Comparison of ENCODE assay signal across 23 cellular contexts in genomic region chr10:103207141-103207540, GRCh38. TPM values are rescaled to one million over a fixed set of nuclear protein-coding genes. Genes with fewer than 3 reads are reported as not detected.
DNase-seq lines count a peak whose midpoint lies in the region; ATAC-seq and TF ChIP-seq lines count a peak whose summit lies in the region.
"Had no signal": no experiment of that assay in that cellular context is flagged by ENCODE, and none has a peak within 500 bp of the region (broad histone marks: within the 10 kb centered on the region; RNA-seq: fewer than 3 reads in every experiment).

No MANE protein-coding gene starts in this region.

- peak overlapping the region; percentile 43 for H2BK5ac ChIP-seq in trophoblast cell (ENCODE audit: low read depth, low read length, poor library complexity)

- H3K27me3 Mint-ChIP-seq in endodermal cell (ENCODE audit: insufficient read depth) (no peaks in the 10 kb centered on the region), neural progenitor cell (ENCODE audit: insufficient read depth, low read depth) (peaks cover 4% of the 10 kb centered on the region)

- 39 to 71% methylated on average over 1 to 2 of the region's 2 CpGs for WGBS in endodermal cell (ENCODE audit: insufficient coverage in 1 of 2, insufficient read length in 1 of 2), 2 experiments
- WGBS in trophoblast cell (ENCODE audit: extremely low coverage, insufficient coverage, insufficient read length) = no CpG with 5 or more reads among the region's 2 CpGs

- H3K4ac ChIP-seq in trophoblast cell (ENCODE audit: low read depth, low read length) = no peak overlapping the region

- no peaks in the 10 kb centered on the region for H3K36me3 ChIP-seq in cardiac muscle cell
- H3K36me3 ChIP-seq in endodermal cell (ENCODE audit: control insufficient read depth, insufficient read depth, low read length) = peaks cover 39% of the 10 kb centered on the region
- peaks cover 0 to 1% of the 10 kb centered on the region in 2 experiments for H3K36me3 ChIP-seq in trophoblast cell (ENCODE audit: control insufficient read depth in 1 of 2, insufficient read depth in 2 of 2, low read length in 2 of 2)
- H3K36me3 ChIP-seq in neural progenitor cell = no peaks in the 10 kb centered on the region

- H2AFZ ChIP-seq in trophoblast cell (ENCODE audit: insufficient read depth, low read length, poor library complexity) = no peak overlapping the region
- H2AFZ ChIP-seq in neural progenitor cell (replicated peaks) = no peak overlapping the region
- H2AFZ ChIP-seq: GM23248 had no signal

- H2BK120ac ChIP-seq in trophoblast cell (ENCODE audit: insufficient read depth, low read length, poor library complexity) = no peak overlapping the region

- H3K79me2 ChIP-seq in trophoblast cell (ENCODE audit: control insufficient read depth, insufficient read depth, low read length, poor library complexity) = no peaks in the 10 kb centered on the region
- no peaks in the 10 kb centered on the region for H3K79me2 ChIP-seq in neural progenitor cell (ENCODE audit: low read depth)

- H4K91ac ChIP-seq in trophoblast cell (ENCODE audit: low read depth, low read length) = no peak overlapping the region

- H4K20me1 ChIP-seq in neural progenitor cell (ENCODE audit: low read depth) = no peaks in the 10 kb centered on the region

- no peak overlapping the region for H3K23ac ChIP-seq in trophoblast cell (ENCODE audit: low read length)

- no peaks in the 10 kb centered on the region for H3F3A ChIP-seq in neural progenitor cell (ENCODE audit: low read depth)

- no peak for ATAC-seq in Right ventricle myocardium inferior

- no peak overlapping the region for H4K8ac ChIP-seq in trophoblast cell (ENCODE audit: low read depth, low read length)

- H3K9me3 ChIP-seq in cardiac muscle cell (ENCODE audit: low read depth) (no peaks in the 10 kb centered on the region), endodermal cell (ENCODE audit: control insufficient read depth, low read length) (peaks cover 44% of the 10 kb centered on the region), trophoblast cell (ENCODE audit: insufficient read depth, low read depth, low read length) (no peaks in the 10 kb centered on the region), neural progenitor cell (ENCODE audit: low read depth) (no peaks in the 10 kb centered on the region)

- DNase-seq in cardiac muscle cell (ENCODE audit: low read depth in 1 of 2, low spot score in 1 of 2) = no peak
- DNase-seq in Right ventricle myocardium inferior (ENCODE audit: missing footprints) = no peak
- DNase-seq in endodermal cell = no peak
- DNase-seq in trophoblast cell = no peak
- DNase-seq in NCI-H226 = no peak
- DNase-seq in GM13977 (ENCODE audit: low spot score) = no peak
- no peak for DNase-seq in neural progenitor cell (ENCODE audit: low spot score)
- DNase-seq: 8988T, DMS53, GM23248, HCEC 1CT, MM.1S, NCI-H1417, NCI-H1694 treated with DMSO at 0.1 percent for 48 hours, NCI-H2081 treated with DMSO at 0.1 percent for 48 hours, NCI-H446, NCI-H524 treated with DMSO at 0.1 percent for 48 hours, NCI-H774, SHP77 treated with DMSO at 0.1 percent for 48 hours had no signal

- H3K4me3 Mint-ChIP-seq in endodermal cell = no peak overlapping the region
- H3K4me3 Mint-ChIP-seq in neural progenitor cell = no peak overlapping the region

- H3K36me3 Mint-ChIP-seq in endodermal cell (ENCODE audit: low read depth) (peaks cover 11% of the 10 kb centered on the region), neural progenitor cell (no peaks in the 10 kb centered on the region)

- no peak overlapping the region for H3K18ac ChIP-seq in trophoblast cell (ENCODE audit: low read length)

- H2AK5ac ChIP-seq in trophoblast cell (ENCODE audit: low read length) = no peak overlapping the region

- intact Hi-C loops in Right ventricle myocardium inferior (cut with DNase I) = no loop called here

- H3K4me1 ChIP-seq in cardiac muscle cell (ENCODE audit: low read depth) (no peaks in the 10 kb centered on the region), endodermal cell (ENCODE audit: control insufficient read depth, insufficient read depth, low read length) (peaks cover 3% of the 10 kb centered on the region), trophoblast cell (ENCODE audit: control insufficient read depth in 1 of 2, insufficient read depth in 2 of 2, low read length in 2 of 2) (peaks cover 11% of the 10 kb centered on the region in 2 experiments), neural progenitor cell (peaks cover 22% of the 10 kb centered on the region)

- H3K4me2 ChIP-seq in trophoblast cell (ENCODE audit: low read length) (no peak overlapping the region), neural progenitor cell (no peak overlapping the region)
- H3K4me2 ChIP-seq: KMS-11 had no signal

- no peak overlapping the region for H2BK12ac ChIP-seq in trophoblast cell (ENCODE audit: low read length)

- H4K12ac ChIP-seq in trophoblast cell (ENCODE audit: low read depth, low read length) = no peak overlapping the region

- peak overlapping the region; percentile 95 for H3K9ac ChIP-seq in endodermal cell (ENCODE audit: extremely low read depth, low read length, poor library complexity, severe bottlenecking)
- H3K9ac ChIP-seq in trophoblast cell (ENCODE audit: low read length) = no peak overlapping the region
- H3K9ac ChIP-seq in neural progenitor cell = no peak overlapping the region
- H3K9ac ChIP-seq: GM23248, KMS-11 had no signal

- TF ChIP-seq CTCF in cardiac muscle cell (IDR thresholded peaks at IDR 0.05; ENCODE audit: low read depth, low read length) (no peak), endodermal cell (conservative IDR thresholded peaks at IDR 0.05) (no peak), GM13977 (IDR thresholded peaks at IDR 0.05; ENCODE audit: extremely low read depth, insufficient read depth, missing control alignments) (no peak), neural progenitor cell (IDR thresholded peaks at IDR 0.05) (no peak)

- no peak overlapping the region for H3K14ac ChIP-seq in trophoblast cell (ENCODE audit: low read length)

- peak overlapping the region; percentile 95 for H3K27ac Mint-ChIP-seq in endodermal cell
- no peak overlapping the region for H3K27ac Mint-ChIP-seq in neural progenitor cell

- H3K9me3 Mint-ChIP-seq in endodermal cell (peaks cover 21% of the 10 kb centered on the region), neural progenitor cell (no peaks in the 10 kb centered on the region)

- H3K79me1 ChIP-seq in trophoblast cell (ENCODE audit: low read length) = peaks cover 7% of the 10 kb centered on the region

- H3K4me3 ChIP-seq in cardiac muscle cell (no peak overlapping the region), endodermal cell (ENCODE audit: low read length) (peak overlapping the region; percentile 92), trophoblast cell (ENCODE audit: low read depth, low read length) (no peak overlapping the region), neural progenitor cell (no peak overlapping the region)
- H3K4me3 ChIP-seq: GM23248, SK-N-MC had no signal

- H3K27ac ChIP-seq in cardiac muscle cell (peak overlapping the region; percentile 39), endodermal cell (ENCODE audit: low read depth, low read length) (no peak overlapping the region), trophoblast cell (ENCODE audit: low read depth, low read length) (no peak overlapping the region), neural progenitor cell (no peak overlapping the region)
- H3K27ac ChIP-seq: GM23248, KMS-11, RWPE1, SK-N-MC had no signal

- H3K4me1 Mint-ChIP-seq in endodermal cell = peaks cover 45% of the 10 kb centered on the region
- H3K4me1 Mint-ChIP-seq in neural progenitor cell = peaks cover 29% of the 10 kb centered on the region
- H3K4me1 Mint-ChIP-seq: IgD-negative memory B cell had no signal

- H3K27me3 ChIP-seq in cardiac muscle cell (no peaks in the 10 kb centered on the region), endodermal cell (ENCODE audit: control insufficient read depth, insufficient read depth, low read length, poor library complexity, severe bottlenecking) (no peaks in the 10 kb centered on the region), trophoblast cell (ENCODE audit: insufficient read depth, low read length) (no peaks in the 10 kb centered on the region), neural progenitor cell (no peaks in the 10 kb centered on the region)

- in situ Hi-C loops in GM13977 (cut with MboI; ENCODE audit: low pct_unique_long_range_greater_than_20kb, low sequenced_read_pairs, unreplicated experiment) = no loop called here

RNA-seq across cellular contexts. Expression of gene NT5C2, which starts 14.1 kb away (rescaled TPM):
- total RNA-seq in cardiac muscle cell (36.9 and 51.1 TPM in 2 replicates), Right ventricle myocardium inferior (52.3 TPM), endodermal cell (100 to 1,000 TPM; 122 to 148 TPM), neural progenitor cell (ENCODE audit: low replicate concordance) (63.6 and 87.2 TPM in 2 replicates)
- 59.4 and 84.0 TPM in 2 replicates for polyA plus RNA-seq in cardiac muscle cell
- 61.6 TPM for polyA plus RNA-seq in endodermal cell (2013, experiment 1 of 2)
- 58.6 TPM for polyA plus RNA-seq in endodermal cell (2013, experiment 2 of 2)
- polyA plus RNA-seq in trophoblast cell (2013) = 62.0 and 62.9 TPM in 2 replicates

RNA-seq across cellular contexts. Expression of gene RPEL1, which starts 38.5 kb away (rescaled TPM):
- total RNA-seq in cardiac muscle cell (not detected in 2 replicates), Right ventricle myocardium inferior (not detected), endodermal cell (not detected), neural progenitor cell (ENCODE audit: low replicate concordance) (not detected in 2 replicates)
- polyA plus RNA-seq in cardiac muscle cell = not detected in 2 replicates
- polyA plus RNA-seq in endodermal cell (2013, experiment 1 of 2) = not detected
- not detected for polyA plus RNA-seq in endodermal cell (2013, experiment 2 of 2)
- polyA plus RNA-seq in trophoblast cell (2013) = not detected in 2 replicates
- total RNA-seq: GM23248 had no signal
- polyA plus RNA-seq: IgD-negative memory B cell had no signal
